ENCODE assay signal across 8 cellular contexts in genomic region chr2:239275871-239276812, GRCh38.
DNase-seq lines count a peak whose midpoint lies in the region; ATAC-seq, FAIRE-seq and TF ChIP-seq lines count a peak whose summit lies in the region.

No MANE protein-coding gene starts in this region.

- no peak overlapping the region for H3K27ac Mint-ChIP-seq in activated naive CD4-positive, alpha-beta T cell treated with anti-CD3 and anti-CD28 coated beads for 36 hours

- no peak for FAIRE-seq in H54 (lab: Jason Lieb, UNC)

- peaks cover 4% of the 10 kb centered on the region for H3K36me3 Mint-ChIP-seq in activated naive CD4-positive, alpha-beta T cell treated with anti-CD3 and anti-CD28 coated beads for 36 hours (ENCODE audit: low read depth)

- H3K27me3 ChIP-seq in psoas muscle (ENCODE audit: insufficient read depth in 3 of 3, low read length in 2 of 3): no peaks in the 10 kb centered on the region

- peak overlapping the region; percentile 93 for H3K27ac ChIP-seq in psoas muscle

- H3K27me3 Mint-ChIP-seq in activated naive CD4-positive, alpha-beta T cell treated with anti-CD3 and anti-CD28 coated beads for 36 hours (ENCODE audit: low read depth): peaks cover 19% of the 10 kb centered on the region

- peaks cover 0 to 1% of the 10 kb centered on the region in 2 donors for H3K36me3 ChIP-seq in psoas muscle (ENCODE audit: insufficient read depth in 1 of 2, low read depth in 1 of 2)

- no peak overlapping the region for H3K4me3 Mint-ChIP-seq in activated naive CD4-positive, alpha-beta T cell treated with anti-CD3 and anti-CD28 coated beads for 36 hours

- H3K4me1 Mint-ChIP-seq in activated naive CD4-positive, alpha-beta T cell treated with anti-CD3 and anti-CD28 coated beads for 36 hours (ENCODE audit: low read depth): peaks cover 49% of the 10 kb centered on the region

- DNase-seq in DMS53 treated with DMSO at 0.1 percent for 48 hours (lab: John Stamatoyannopoulos, UW; ENCODE audit: unreplicated experiment): peak; percentile 63
- peak; percentile 82 for DNase-seq in SK-N-DZ (ENCODE audit: low spot score)
- DNase-seq in foreskin melanocyte: peak; percentile 65
- DNase-seq in psoas muscle: peak; percentile 87 to 94
- DNase-seq in H54 (ENCODE audit: insufficient read length, low spot score): no peak
- no peak for DNase-seq in activated naive CD4-positive, alpha-beta T cell treated with anti-CD3 and anti-CD28 coated beads for 36 hours

- ATAC-seq in psoas muscle (peak; percentile 69 to 75 (median 70)), HG03196 (IDR thresholded peaks at IDR 0.05; ENCODE audit: unreplicated experiment) (no peak), HG03097 (IDR thresholded peaks at IDR 0.05; ENCODE audit: low FRiP score, unreplicated experiment) (no peak)

- no peak for TF ChIP-seq POLR2A in H54 (IDR thresholded peaks at IDR 0.05; ENCODE audit: low read depth, low read length)

- H3K4me3 ChIP-seq in psoas muscle: peak overlapping the region; percentile 63

- no peaks in the 10 kb centered on the region for H3K9me3 ChIP-seq in psoas muscle

- 32 to 47% (median 34%) methylated on average over 30 of the region's 30 CpGs for WGBS in psoas muscle, 3 donors

- H3K4me1 ChIP-seq in psoas muscle: peaks cover 89% of the 10 kb centered on the region

- TF ChIP-seq CTCF in psoas muscle (IDR thresholded peaks at IDR 0.05): no peak

- no peaks in the 10 kb centered on the region for H3K9me3 Mint-ChIP-seq in activated naive CD4-positive, alpha-beta T cell treated with anti-CD3 and anti-CD28 coated beads for 36 hours

- intact Hi-C loops in psoas muscle (cut with DNase I): loop anchor here (2.0 kb wide), 2 partner anchors 27 to 35 kb away; no protein-coding TSS in a partner anchor
- intact Hi-C loops in activated naive CD4-positive, alpha-beta T cell treated with anti-CD3 and anti-CD28 coated beads for 36 hours (cut with micrococcal nuclease): loop anchor here (1.0 to 2.0 kb wide), 8 partner anchors 9 to 125 kb away; partner anchors contain the start of gene HDAC4

- CTCF ChIA-PET in activated naive CD4-positive, alpha-beta T cell treated with anti-CD3 and anti-CD28 coated beads for 36 hours (lab: Charles Lee): interaction anchor here (0.6 to 1.6 kb wide), 3 partner anchors 11 to 105 kb away, joined by 4 to 6 read pairs (median 4); no protein-coding TSS in a partner anchor

Comparison
In these comparisons a context has a peak if more than half of its experiments do, and no peak if none do; other contexts are left out.
1. DNase-seq: peak in DMS53 treated with DMSO at 0.1 percent for 48 hours (single experiment), SK-N-DZ (single experiment), foreskin melanocyte (single experiment) and psoas muscle (2 of 2); none in H54 (single experiment) and activated naive CD4-positive, alpha-beta T cell treated with anti-CD3 and anti-CD28 coated beads for 36 hours (single experiment).
2. ATAC-seq: peak in psoas muscle (4 of 4); none in HG03196 (single experiment) and HG03097 (single experiment).